8 cellular contexts compared by ENCODE assay signal in genomic region chr6:151675746-151676459, GRCh38.
DNase-seq lines count a peak whose midpoint lies in the region; ATAC-seq and TF ChIP-seq lines count a peak whose summit lies in the region.

No MANE protein-coding gene starts in this region.

- DNase-seq in A172 (ENCODE audit: low spot score) (peak; percentile 26), NCI-H187 treated with DMSO at 0.1 percent for 48 hours (lab: John Stamatoyannopoulos, UW) (peak; percentile 9), aorta (peak in 1 of 2 donors; percentile 47)
- peak; percentile 61 for DNase-seq in activated CD4-positive, alpha-beta T cell treated with anti-CD3 and anti-CD28 coated beads, Interleukin-2, amount 10 ng/mL, durations not matched to agents 7 days and 5 days
- peak in 2 of 3 donors; percentile 6 to 35 for DNase-seq in effector memory CD4-positive, alpha-beta T cell

- 36 to 37% methylated on average over 8 of the region's 8 CpGs for WGBS in aorta, 2 donors

- intact Hi-C loops in aorta (cut with DNase I) = loop anchor here (10.0 kb wide), 1 partner anchor 449 kb away; no protein-coding TSS in a partner anchor

- CTCF ChIA-PET in activated CD4-positive, alpha-beta T cell treated with anti-CD3 and anti-CD28 coated beads, Interleukin-2, amount 10 ng/mL, durations not matched to agents 7 days and 5 days (lab: Charles Lee) = interaction anchor here (0.8 kb wide), 1 partner anchor 9 kb away, joined by 4 read pairs; no protein-coding TSS in a partner anchor

- peak; percentile 65 to 80 (median 67) for TF ChIP-seq CTCF in nephron (IDR thresholded peaks at IDR 0.05; ENCODE audit: unreplicated experiment in 3 of 3)

- H3K4me3 Mint-ChIP-seq in activated CD4-positive, alpha-beta T cell treated with anti-CD3 and anti-CD28 coated beads, Interleukin-2, amount 10 ng/mL, durations not matched to agents 7 days and 5 days = no peak overlapping the region
- no peak overlapping the region for H3K4me3 Mint-ChIP-seq in nephron

- POLR2A ChIA-PET in activated CD4-positive, alpha-beta T cell treated with anti-CD3 and anti-CD28 coated beads, Interleukin-2, amount 10 ng/mL, durations not matched to agents 7 days and 5 days (lab: Charles Lee) = no interaction called here

- no peaks in the 10 kb centered on the region for H3K36me3 Mint-ChIP-seq in activated CD4-positive, alpha-beta T cell treated with anti-CD3 and anti-CD28 coated beads, Interleukin-2, amount 10 ng/mL, durations not matched to agents 7 days and 5 days (ENCODE audit: low read depth)
- H3K36me3 Mint-ChIP-seq in nephron (ENCODE audit: low read depth) = no peaks in the 10 kb centered on the region

- no peaks in the 10 kb centered on the region for H3K4me1 ChIP-seq in effector memory CD4-positive, alpha-beta T cell (ENCODE audit: control insufficient read depth, insufficient read depth, low read length, poor library complexity, severe bottlenecking)
- no peaks in the 10 kb centered on the region for H3K4me1 ChIP-seq in aorta (ENCODE audit: control insufficient read depth in 1 of 2, insufficient read depth in 2 of 2, low read length in 2 of 2)

- ATAC-seq in GM18498 (IDR thresholded peaks at IDR 0.05; ENCODE audit: unreplicated experiment) (peak; percentile 92), HG02763 (IDR thresholded peaks at IDR 0.05; ENCODE audit: unreplicated experiment) (peak; percentile 83), aorta (ENCODE audit: low FRiP score) (peak; percentile 38)

- no peaks in the 10 kb centered on the region for H3K36me3 ChIP-seq in effector memory CD4-positive, alpha-beta T cell (ENCODE audit: control insufficient read depth, insufficient read depth, low read length)
- H3K36me3 ChIP-seq in aorta (ENCODE audit: control insufficient read depth in 1 of 2, insufficient read depth in 2 of 2, low read length in 1 of 2) = no peaks in the 10 kb centered on the region

- peaks cover 2% of the 10 kb centered on the region for H3K4me1 Mint-ChIP-seq in activated CD4-positive, alpha-beta T cell treated with anti-CD3 and anti-CD28 coated beads, Interleukin-2, amount 10 ng/mL, durations not matched to agents 7 days and 5 days
- no peaks in the 10 kb centered on the region for H3K4me1 Mint-ChIP-seq in nephron

- no peaks in the 10 kb centered on the region for H3K9me3 ChIP-seq in effector memory CD4-positive, alpha-beta T cell (ENCODE audit: control insufficient read depth, low read length)
- no peaks in the 10 kb centered on the region for H3K9me3 ChIP-seq in aorta (ENCODE audit: control insufficient read depth, low read length)

- H3K4me3 ChIP-seq in effector memory CD4-positive, alpha-beta T cell (ENCODE audit: insufficient read depth, low read depth, low read length, poor library complexity, severe bottlenecking) = no peak overlapping the region
- H3K4me3 ChIP-seq in aorta (ENCODE audit: low read length in 2 of 2) = no peak overlapping the region

- H3K27me3 ChIP-seq in effector memory CD4-positive, alpha-beta T cell (replicated peaks; ENCODE audit: control insufficient read depth, insufficient read depth, low read length, poor library complexity, severe bottlenecking) = no peaks in the 10 kb centered on the region
- H3K27me3 ChIP-seq in aorta (ENCODE audit: control insufficient read depth in 1 of 2, insufficient read depth in 2 of 2, low read length in 1 of 2) = no peaks in the 10 kb centered on the region

- H3K27ac Mint-ChIP-seq in activated CD4-positive, alpha-beta T cell treated with anti-CD3 and anti-CD28 coated beads, Interleukin-2, amount 10 ng/mL, durations not matched to agents 7 days and 5 days = no peak overlapping the region
- no peak overlapping the region for H3K27ac Mint-ChIP-seq in nephron

- no peaks in the 10 kb centered on the region for H3K27me3 Mint-ChIP-seq in activated CD4-positive, alpha-beta T cell treated with anti-CD3 and anti-CD28 coated beads, Interleukin-2, amount 10 ng/mL, durations not matched to agents 7 days and 5 days
- H3K27me3 Mint-ChIP-seq in nephron (ENCODE audit: low read depth) = no peaks in the 10 kb centered on the region

- H3K27ac ChIP-seq in effector memory CD4-positive, alpha-beta T cell (ENCODE audit: insufficient read depth, low read length, poor library complexity, severe bottlenecking) = no peak overlapping the region
- H3K27ac ChIP-seq in aorta (ENCODE audit: low read depth in 1 of 2, low read length in 2 of 2) = no peak overlapping the region

- no peaks in the 10 kb centered on the region for H3K9me3 Mint-ChIP-seq in activated CD4-positive, alpha-beta T cell treated with anti-CD3 and anti-CD28 coated beads, Interleukin-2, amount 10 ng/mL, durations not matched to agents 7 days and 5 days
- peaks cover 4% of the 10 kb centered on the region for H3K9me3 Mint-ChIP-seq in nephron

Comparison
In these comparisons a context has a peak if more than half of its experiments do, and no peak if none do; other contexts are left out.
1. ATAC-seq: peak in every context shown above with its lines; median percentile 92 in GM18498; 83 in HG02763; 38 in aorta.